Comparison of ENCODE assay signal across 10 cellular contexts in genomic region chr5:133996683-133997252, GRCh38. TPM values are rescaled to one million over a fixed set of nuclear protein-coding genes. Genes with fewer than 3 reads are reported as not detected.
DNase-seq lines count a peak whose midpoint lies in the region; ATAC-seq and TF ChIP-seq lines count a peak whose summit lies in the region.
"Had no signal": no experiment of that assay in that cellular context is flagged by ENCODE, and none has a peak within 500 bp of the region (broad histone marks: within the 10 kb centered on the region; RNA-seq: fewer than 3 reads in every experiment).

No MANE protein-coding gene starts in this region.

- POLR2A ChIA-PET in activated CD4-positive, alpha-beta memory T cell treated with anti-CD3 and anti-CD28 coated beads for 36 hours (lab: Charles Lee): interaction anchor here (0.6 to 0.9 kb wide), 3 partner anchors 58 to 945 kb away, joined by 3 to 4 read pairs (median 3); no protein-coding TSS in a partner anchor
- POLR2A ChIA-PET in activated CD4-positive, alpha-beta memory T cell treated with anti-CD3 and anti-CD28 coated beads, Interleukin-2, amount 10 ng/mL, durations not matched to agents 7 days and 5 days (lab: Charles Lee): interaction anchor here (1.0 to 1.8 kb wide), 3 partner anchors 9 to 30 kb away, joined by 3 to 4 read pairs (median 3); no protein-coding TSS in a partner anchor

- H3K27me3 Mint-ChIP-seq in activated CD4-positive, alpha-beta memory T cell treated with anti-CD3 and anti-CD28 coated beads for 36 hours: no peaks in the 10 kb centered on the region
- H3K27me3 Mint-ChIP-seq in activated CD4-positive, alpha-beta memory T cell treated with anti-CD3 and anti-CD28 coated beads, Interleukin-2, amount 10 ng/mL, durations not matched to agents 7 days and 5 days: no peaks in the 10 kb centered on the region

- CTCF ChIA-PET in activated CD4-positive, alpha-beta memory T cell treated with anti-CD3 and anti-CD28 coated beads for 36 hours (lab: Charles Lee): interaction anchor here (0.7 to 2.1 kb wide), 8 partner anchors 11 to 202 kb away, joined by 3 to 9 read pairs (median 4); no protein-coding TSS in a partner anchor
- CTCF ChIA-PET in activated CD4-positive, alpha-beta memory T cell treated with anti-CD3 and anti-CD28 coated beads, Interleukin-2, amount 10 ng/mL, durations not matched to agents 7 days and 5 days (lab: Charles Lee): interaction anchor here (0.6 to 5.1 kb wide), 7 partner anchors 9 to 729 kb away, joined by 3 to 54 read pairs (median 11); partner anchors contain the start of genes C5orf15 and VDAC1

- H3K9me3 Mint-ChIP-seq in activated CD4-positive, alpha-beta memory T cell treated with anti-CD3 and anti-CD28 coated beads for 36 hours: no peaks in the 10 kb centered on the region
- no peaks in the 10 kb centered on the region for H3K9me3 Mint-ChIP-seq in activated CD4-positive, alpha-beta memory T cell treated with anti-CD3 and anti-CD28 coated beads, Interleukin-2, amount 10 ng/mL, durations not matched to agents 7 days and 5 days

- peaks cover 13% of the 10 kb centered on the region for H3K36me3 Mint-ChIP-seq in activated CD4-positive, alpha-beta memory T cell treated with anti-CD3 and anti-CD28 coated beads for 36 hours
- peaks cover 6% of the 10 kb centered on the region for H3K36me3 Mint-ChIP-seq in activated CD4-positive, alpha-beta memory T cell treated with anti-CD3 and anti-CD28 coated beads, Interleukin-2, amount 10 ng/mL, durations not matched to agents 7 days and 5 days (ENCODE audit: low read depth)

- no peak overlapping the region for H3K4me3 Mint-ChIP-seq in activated CD4-positive, alpha-beta memory T cell treated with anti-CD3 and anti-CD28 coated beads for 36 hours
- no peak overlapping the region for H3K4me3 Mint-ChIP-seq in activated CD4-positive, alpha-beta memory T cell treated with anti-CD3 and anti-CD28 coated beads, Interleukin-2, amount 10 ng/mL, durations not matched to agents 7 days and 5 days

- peak; percentile 22 for DNase-seq in activated CD4-positive, alpha-beta memory T cell treated with anti-CD3 and anti-CD28 coated beads for 36 hours
- DNase-seq in activated CD4-positive, alpha-beta memory T cell treated with anti-CD3 and anti-CD28 coated beads, Interleukin-2, amount 10 ng/mL, durations not matched to agents 7 days and 5 days: no peak
- peak; percentile 53 for DNase-seq in NCI-H69 (lab: John Stamatoyannopoulos, UW)
- DNase-seq in epithelial cell of esophagus (ENCODE audit: low read depth): no peak
- no peak for DNase-seq in retinal pigment epithelial cell (ENCODE audit: low read depth)
- DNase-seq in DMS114 treated with DMSO at 0.1 percent for 48 hours (lab: John Stamatoyannopoulos, UW; ENCODE audit: unreplicated experiment): no peak
- DNase-seq: DMS79, NCI-H1048 had no signal

- peaks cover 55% of the 10 kb centered on the region for H3K4me1 Mint-ChIP-seq in activated CD4-positive, alpha-beta memory T cell treated with anti-CD3 and anti-CD28 coated beads for 36 hours (ENCODE audit: low read depth)
- H3K4me1 Mint-ChIP-seq in activated CD4-positive, alpha-beta memory T cell treated with anti-CD3 and anti-CD28 coated beads, Interleukin-2, amount 10 ng/mL, durations not matched to agents 7 days and 5 days: peaks cover 48% of the 10 kb centered on the region

- peak; percentile 61 for TF ChIP-seq CTCF in epithelial cell of esophagus (IDR thresholded peaks at IDR 0.05; ENCODE audit: insufficient read depth, low read depth, low read length, missing control alignments)
- TF ChIP-seq CTCF in retinal pigment epithelial cell (conservative IDR thresholded peaks at IDR 0.05; ENCODE audit: low read depth, low read length): peak; percentile 81

- H3K4me3 ChIP-seq in epithelial cell of esophagus (ENCODE audit: low read length) (no peak overlapping the region), retinal pigment epithelial cell (ENCODE audit: low read length) (no peak overlapping the region)

- no peak overlapping the region for H3K27ac Mint-ChIP-seq in activated CD4-positive, alpha-beta memory T cell treated with anti-CD3 and anti-CD28 coated beads for 36 hours
- no peak overlapping the region for H3K27ac Mint-ChIP-seq in activated CD4-positive, alpha-beta memory T cell treated with anti-CD3 and anti-CD28 coated beads, Interleukin-2, amount 10 ng/mL, durations not matched to agents 7 days and 5 days

- ATAC-seq in GM21723 (IDR thresholded peaks at IDR 0.05; ENCODE audit: unreplicated experiment): no peak
- ATAC-seq in GM21737 (IDR thresholded peaks at IDR 0.05; ENCODE audit: unreplicated experiment): no peak

- intact Hi-C loops in activated CD4-positive, alpha-beta memory T cell treated with anti-CD3 and anti-CD28 coated beads for 36 hours (cut with micrococcal nuclease): no loop called here

RNA-seq across cellular contexts. Expression of gene VDAC1, which starts 8.0 kb away (rescaled TPM):
- total RNA-seq in activated CD4-positive, alpha-beta memory T cell treated with anti-CD3 and anti-CD28 coated beads for 36 hours: 100 to 1,000 TPM; 407 to 416 TPM
- total RNA-seq in activated CD4-positive, alpha-beta memory T cell treated with anti-CD3 and anti-CD28 coated beads, Interleukin-2, amount 10 ng/mL, durations not matched to agents 7 days and 5 days: 100 to 1,000 TPM; 216 to 218 TPM

RNA-seq across cellular contexts. Expression of gene C5orf15, which starts 28.3 kb away (rescaled TPM):
- 10 to 100 TPM; 23.7 to 26.7 TPM for total RNA-seq in activated CD4-positive, alpha-beta memory T cell treated with anti-CD3 and anti-CD28 coated beads for 36 hours
- 10 to 100 TPM; 24.4 to 27.7 TPM for total RNA-seq in activated CD4-positive, alpha-beta memory T cell treated with anti-CD3 and anti-CD28 coated beads, Interleukin-2, amount 10 ng/mL, durations not matched to agents 7 days and 5 days

Comparison
In these comparisons a context has a peak if more than half of its experiments do, and no peak if none do; other contexts are left out.
1. DNase-seq: peak in activated CD4-positive, alpha-beta memory T cell treated with anti-CD3 and anti-CD28 coated beads for 36 hours (single experiment) and NCI-H69 (single experiment); none in activated CD4-positive, alpha-beta memory T cell treated with anti-CD3 and anti-CD28 coated beads, Interleukin-2, amount 10 ng/mL, durations not matched to agents 7 days and 5 days (single experiment), epithelial cell of esophagus (single experiment), retinal pigment epithelial cell (single experiment) and DMS114 treated with DMSO at 0.1 percent for 48 hours (single experiment).